ENCODE assay signal across 8 cellular contexts in the genomic region with DNA sequence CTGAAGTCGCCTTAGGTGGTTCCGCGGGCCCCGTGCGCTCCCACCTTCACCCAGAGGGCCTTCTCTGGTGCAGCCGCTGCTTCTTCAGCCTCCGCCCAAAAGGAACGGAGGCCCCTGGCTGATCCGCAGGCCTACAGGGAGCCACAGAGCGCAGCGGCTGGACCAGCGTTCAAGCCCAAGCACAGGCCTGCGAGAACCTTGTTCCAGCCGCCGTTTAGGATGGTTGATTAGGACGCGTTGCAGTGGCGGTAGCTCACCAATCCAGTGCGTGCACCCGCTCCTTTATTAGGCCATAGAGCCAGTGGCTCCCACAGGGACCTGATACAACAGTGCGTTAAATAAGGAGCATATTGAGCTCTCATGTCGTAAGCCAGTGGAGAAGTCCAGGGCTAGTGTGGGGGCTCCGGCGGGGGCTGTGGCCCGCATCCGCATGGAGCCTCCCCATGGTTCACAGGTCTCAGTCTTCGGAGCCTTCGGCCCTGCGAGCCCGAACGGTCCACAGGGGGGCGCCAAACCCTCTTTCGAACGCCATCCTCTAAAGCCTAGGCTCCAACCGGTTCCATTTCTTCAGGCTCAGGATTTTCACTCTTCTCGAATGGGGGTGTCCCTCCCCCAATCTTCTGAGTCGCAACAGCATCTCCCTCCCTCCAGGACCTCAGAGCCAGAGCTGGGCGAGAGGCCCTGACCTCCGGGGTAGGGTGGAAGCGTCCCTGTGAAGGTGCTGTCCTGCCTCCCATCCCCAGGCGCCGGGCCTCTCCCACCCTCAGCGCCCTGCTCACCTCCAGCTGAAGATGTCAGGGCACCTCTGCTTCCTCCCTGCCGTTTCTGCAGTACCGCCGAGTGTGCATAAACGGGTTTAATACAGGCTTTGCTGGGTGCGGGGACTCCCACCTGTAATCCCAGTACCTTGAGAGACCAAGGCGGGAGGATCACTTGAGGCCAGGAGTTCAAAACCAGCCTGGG.
DNase-seq lines count a peak whose midpoint lies in the region; ATAC-seq and TF ChIP-seq lines count a peak whose summit lies in the region.
"Not testable (repeated sequence)": the region's sequence is repeated elsewhere in the genome, so short reads cannot be mapped to it uniquely, and the experiment has no call there.

No MANE protein-coding gene starts in this region.

- intact Hi-C loops in testis (cut with DNase I; ENCODE audit: low total_unique reads): not testable (repeated sequence)

- CTCF ChIA-PET in activated CD8-positive, alpha-beta memory T cell treated with anti-CD3 and anti-CD28 coated beads, Interleukin-2, amount 10 ng/mL, durations not matched to agents 7 days and 5 days (lab: Charles Lee): not testable (repeated sequence)

- peak overlapping the region in 1 of 2 donors; percentile 7 for H3K4me3 ChIP-seq in testis

- not testable (repeated sequence) for H3K27ac ChIP-seq in testis

- not testable (repeated sequence) for H3K9me3 ChIP-seq in testis

- not testable (repeated sequence) for TF ChIP-seq POLR2A in testis (IDR thresholded peaks at IDR 0.05)

- not testable (repeated sequence) for H3K9me3 Mint-ChIP-seq in activated CD8-positive, alpha-beta memory T cell treated with anti-CD3 and anti-CD28 coated beads, Interleukin-2, amount 10 ng/mL, durations not matched to agents 7 days and 5 days (ENCODE audit: low read depth); chondrocyte (ENCODE audit: low read depth)

- DNase-seq in ELF-1 (ENCODE audit: low read depth, low spot score) (peak; percentile 84), RKO (ENCODE audit: low spot score) (peak; percentile 14), iPS-NIHi11 (ENCODE audit: low spot score) (peak; percentile 52), retina (peak; percentile 65), testis (peak; percentile 83)
- peak; percentile 78 for DNase-seq in activated CD8-positive, alpha-beta memory T cell treated with anti-CD3 and anti-CD28 coated beads, Interleukin-2, amount 10 ng/mL, durations not matched to agents 7 days and 5 days
- DNase-seq in chondrocyte (ENCODE audit: low spot score): not testable (repeated sequence)

- not testable (repeated sequence) for H3K4me3 Mint-ChIP-seq in activated CD8-positive, alpha-beta memory T cell treated with anti-CD3 and anti-CD28 coated beads, Interleukin-2, amount 10 ng/mL, durations not matched to agents 7 days and 5 days; chondrocyte (ENCODE audit: unreplicated experiment)

- H3K36me3 ChIP-seq in testis (ENCODE audit: low read depth, missing control alignments): not testable (repeated sequence)

- not testable (repeated sequence) for H3K36me3 Mint-ChIP-seq in activated CD8-positive, alpha-beta memory T cell treated with anti-CD3 and anti-CD28 coated beads, Interleukin-2, amount 10 ng/mL, durations not matched to agents 7 days and 5 days; chondrocyte (ENCODE audit: low read depth)

- H3K4me1 ChIP-seq in testis: not testable (repeated sequence)

- peak; percentile 64 for TF ChIP-seq CTCF in LNCAP (IDR thresholded peaks at IDR 0.05)
- TF ChIP-seq CTCF in chondrocyte (IDR thresholded peaks at IDR 0.05): peak; percentile 76
- TF ChIP-seq CTCF in testis (IDR thresholded peaks at IDR 0.05): peak; percentile 17 to 57 (median 54)

- peak; percentile 91 for ATAC-seq in activated CD8-positive, alpha-beta memory T cell treated with anti-CD3 and anti-CD28 coated beads, Interleukin-2, amount 10 ng/mL, durations not matched to agents 7 days and 5 days

- H3K27me3 ChIP-seq in testis: not testable (repeated sequence)

- H3K4me1 Mint-ChIP-seq in activated CD8-positive, alpha-beta memory T cell treated with anti-CD3 and anti-CD28 coated beads, Interleukin-2, amount 10 ng/mL, durations not matched to agents 7 days and 5 days; chondrocyte (ENCODE audit: low read depth): not testable (repeated sequence)

- 46 to 48% methylated on average over 15 to 45 of the region's 49 CpGs for WGBS in testis, 2 donors

- not testable (repeated sequence) for H3K27ac Mint-ChIP-seq in activated CD8-positive, alpha-beta memory T cell treated with anti-CD3 and anti-CD28 coated beads, Interleukin-2, amount 10 ng/mL, durations not matched to agents 7 days and 5 days; chondrocyte (ENCODE audit: unreplicated experiment)

- H3K27me3 Mint-ChIP-seq in activated CD8-positive, alpha-beta memory T cell treated with anti-CD3 and anti-CD28 coated beads, Interleukin-2, amount 10 ng/mL, durations not matched to agents 7 days and 5 days; chondrocyte (ENCODE audit: low read depth): not testable (repeated sequence)
